1 cellular context compared by ENCODE assay signal in genomic region chr11:75346912-75347647, GRCh38.
A peak's percentile ranks its signal among the peaks of the same experiment; 100 is the strongest.
TF ChIP-seq lines count a peak whose summit lies in the region.

No MANE protein-coding gene starts in this region.

TF ChIP-seq in HepG2, 621 proteins besides CTCF, POLR2A, EP300 and RAD21:
- no peak for TF ChIP-seq ATF3 (CRISPR knock-in tag; IDR thresholded peaks at IDR 0.05)
- 0 out of 2 replicates have a peak, but pooled peaks have one; percentile 36 for TF ChIP-seq ADNP (CRISPR knock-in tag; IDR thresholded peaks at IDR 0.05)
- TF ChIP-seq HNRNPL (IDR thresholded peaks at IDR 0.05; ENCODE audit: low read depth, low read length) = 0 out of 2 replicates have a peak, but pooled peaks have one; percentile 18
- peak; percentile 58; the same call in 1 of the 2 replicates for TF ChIP-seq KDM1A (CRISPR knock-in tag; IDR thresholded peaks at IDR 0.05)
- TF ChIP-seq ZNF639 (CRISPR knock-in tag; conservative IDR thresholded peaks at IDR 0.05) = no peak
- no peak for TF ChIP-seq CBX5 (CRISPR knock-in tag; IDR thresholded peaks at IDR 0.05; ENCODE audit: borderline replicate concordance)
- TF ChIP-seq ZMYM3 (CRISPR knock-in tag; IDR thresholded peaks at IDR 0.05) = peak; percentile 63
- TF ChIP-seq RARG (CRISPR knock-in tag; IDR thresholded peaks at IDR 0.05; ENCODE audit: low read depth) = no peak
- TF ChIP-seq ZNF768 (CRISPR knock-in tag; IDR thresholded peaks at IDR 0.05) = peak; percentile 20; the same call in 1 of the 2 replicates
- TF ChIP-seq ZNF75D (CRISPR knock-in tag; IDR thresholded peaks at IDR 0.05; ENCODE audit: borderline replicate concordance) = no peak
- TF ChIP-seq ZNF687 (CRISPR knock-in tag; IDR thresholded peaks at IDR 0.05) = peak; percentile 36; the same call in 1 of the 2 replicates
